Comparison of ENCODE assay signal across 1 cellular context in the genomic region with DNA sequence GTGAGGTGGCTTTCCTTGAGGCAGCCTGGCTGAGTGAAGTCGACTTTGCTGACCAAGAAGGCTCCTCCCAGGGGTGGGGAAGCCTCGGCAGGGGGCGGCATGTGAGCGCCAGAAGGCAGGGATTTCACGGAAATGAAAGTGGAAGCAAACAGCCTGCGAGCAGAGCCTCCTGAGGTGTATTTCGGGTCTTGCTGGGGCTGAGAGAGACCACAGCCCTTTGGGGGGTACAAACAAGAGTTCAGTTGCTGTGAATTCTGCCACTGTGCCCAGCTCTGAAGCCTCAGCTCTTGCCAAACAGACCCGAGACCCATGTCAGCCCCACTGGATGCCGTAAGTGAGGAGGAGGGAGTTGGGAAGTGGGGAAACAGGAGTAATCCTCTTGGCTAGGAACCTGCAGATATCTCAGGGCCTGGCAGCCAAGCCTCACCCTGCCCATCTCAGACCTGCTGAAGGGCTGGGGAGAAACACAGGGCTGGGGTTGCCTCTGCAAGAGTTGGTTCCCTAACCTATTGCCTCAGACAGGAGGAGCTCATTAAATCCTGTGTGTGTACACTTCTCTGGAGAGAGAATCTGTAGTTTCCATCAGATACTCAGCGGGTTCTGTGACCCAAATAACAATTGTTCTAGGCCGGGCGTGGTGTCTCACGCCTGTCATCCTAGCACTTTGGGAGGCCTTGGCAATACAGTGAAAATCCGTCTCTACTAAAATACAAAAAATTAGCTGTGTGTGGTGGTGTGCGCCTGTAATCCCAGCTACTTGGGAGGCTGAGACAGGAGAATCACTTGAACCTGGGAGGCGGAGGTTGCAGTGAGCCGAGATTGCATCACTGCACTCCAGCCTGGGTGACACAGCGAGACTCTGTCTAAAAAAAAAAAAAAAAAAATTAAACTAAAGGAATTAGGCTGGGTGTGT.
TF ChIP-seq lines count a peak whose summit lies in the region.

IFI35 (plus strand) TSS at position 146 of the 913 bp plus-strand sequence; CDS start at position 310, 164 bp downstream.

TF ChIP-seq in GM12878, 131 proteins besides CTCF, POLR2A, EP300 and RAD21 (continued from another document):
- TF ChIP-seq ETV6 (conservative IDR thresholded peaks at IDR 0.05 in 1 of 2, IDR thresholded peaks at IDR 0.05 in 1 of 2; ENCODE audit: borderline replicate concordance in 1 of 2, low read depth in 1 of 2) (peak in 1 of 2 experiments; percentile 80; a peak in 2 of 4 replicates), IKZF2 (IDR thresholded peaks at IDR 0.05) (peak in 1 of 2 experiments; percentile 27; a peak in 1 of 4 replicates), SMAD5 (IDR thresholded peaks at IDR 0.05; ENCODE audit: low read depth) (0 out of 2 replicates have a peak, but pooled peaks have one; percentile 33), SUPT20H (IDR thresholded peaks at IDR 0.05; ENCODE audit: borderline replicate concordance, control insufficient read depth, low read depth, low read length) (no peak), SMC3 (IDR thresholded peaks at IDR 0.05; ENCODE audit: borderline replicate concordance, low read length) (peak; percentile 41; the same call in 1 of the 2 replicates), IRF4 (IDR thresholded peaks at IDR 0.05; ENCODE audit: low read depth, low read length) (peak; percentile 38; the same call in 1 of the 2 replicates), BHLHE40 (IDR thresholded peaks at IDR 0.05; ENCODE audit: borderline replicate concordance in 1 of 2, low read depth in 2 of 2, low read length in 1 of 2) (peak; percentile 75; a peak in 3 of 4 replicates), IRF5 (IDR thresholded peaks at IDR 0.05; ENCODE audit: borderline replicate concordance) (no peak), RB1 (IDR thresholded peaks at IDR 0.05; ENCODE audit: borderline replicate concordance) (0 out of 2 replicates have a peak, but pooled peaks have one; percentile 15), YY1 (IDR thresholded peaks at IDR 0.05; ENCODE audit: low read depth, low read length) (peak; percentile 43; the same call in 1 of the 2 replicates), ZBED1 (IDR thresholded peaks at IDR 0.05; ENCODE audit: borderline replicate concordance) (peak; percentile 42; the same call in 1 of the 2 replicates), KAT2A (conservative IDR thresholded peaks at IDR 0.05; ENCODE audit: control insufficient read depth, low read depth, low read length) (no peak), TAF1 (IDR thresholded peaks at IDR 0.05; ENCODE audit: borderline replicate concordance, low read depth, low read length) (peak; percentile 58; the same call in 1 of the 2 replicates), LARP7 (IDR thresholded peaks at IDR 0.05) (0 out of 2 replicates have a peak, but pooled peaks have one; percentile 1), POLR2AphosphoS2 (IDR thresholded peaks at IDR 0.05; ENCODE audit: low read depth, low read length) (peak; percentile 59; the same call in 1 of the 2 replicates), ZBTB33 (IDR thresholded peaks at IDR 0.05) (no peak), POU2F2 (IDR thresholded peaks at IDR 0.05; ENCODE audit: borderline replicate concordance, low read depth, low read length) (0 out of 3 replicates have a peak, but pooled peaks have one; percentile 38), ZNF24 (IDR thresholded peaks at IDR 0.05) (no peak), BRCA1 (IDR thresholded peaks at IDR 0.05; ENCODE audit: low read depth, low read length) (no peak), SREBF2 (IDR thresholded peaks at IDR 0.05; ENCODE audit: low read length) (no peak), EGR1 (IDR thresholded peaks at IDR 0.05; ENCODE audit: borderline replicate concordance in 1 of 2, low read depth in 2 of 2, low read length in 2 of 2) (0 out of 3 replicates have a peak, but pooled peaks of 1 of the 2 experiments have one; percentile 32), RUNX3 (IDR thresholded peaks at IDR 0.05; ENCODE audit: low read length) (peak; percentile 62), MXI1 (IDR thresholded peaks at IDR 0.05; ENCODE audit: low read depth, low read length) (peak; percentile 89), KDM1A (IDR thresholded peaks at IDR 0.05; ENCODE audit: borderline replicate concordance) (no peak), HDGF (IDR thresholded peaks at IDR 0.05) (peak; percentile 82), PML (IDR thresholded peaks at IDR 0.05; ENCODE audit: low read length) (peak; percentile 76; the same call in 1 of the 2 replicates), RELB (IDR thresholded peaks at IDR 0.05; ENCODE audit: low read depth) (no peak; the same call in none of the 2 replicates), CBFB (IDR thresholded peaks at IDR 0.05; ENCODE audit: low read depth) (peak; percentile 53; the same call in 1 of the 2 replicates), RAD51 (IDR thresholded peaks at IDR 0.05) (no peak), POLR2AphosphoS5 (IDR thresholded peaks at IDR 0.05; ENCODE audit: low read length) (peak; percentile 94), HCFC1 (IDR thresholded peaks at IDR 0.05; ENCODE audit: low read length) (no peak), IKZF1 (conservative IDR thresholded peaks at IDR 0.05) (peak; percentile 58), STAT3 (IDR thresholded peaks at IDR 0.05; ENCODE audit: low read depth, low read length) (0 out of 2 replicates have a peak, but pooled peaks have one; percentile 46), DPF2 (IDR thresholded peaks at IDR 0.05) (0 out of 2 replicates have a peak, but pooled peaks have one; percentile 26)
- TF ChIP-seq, protein P1, sequence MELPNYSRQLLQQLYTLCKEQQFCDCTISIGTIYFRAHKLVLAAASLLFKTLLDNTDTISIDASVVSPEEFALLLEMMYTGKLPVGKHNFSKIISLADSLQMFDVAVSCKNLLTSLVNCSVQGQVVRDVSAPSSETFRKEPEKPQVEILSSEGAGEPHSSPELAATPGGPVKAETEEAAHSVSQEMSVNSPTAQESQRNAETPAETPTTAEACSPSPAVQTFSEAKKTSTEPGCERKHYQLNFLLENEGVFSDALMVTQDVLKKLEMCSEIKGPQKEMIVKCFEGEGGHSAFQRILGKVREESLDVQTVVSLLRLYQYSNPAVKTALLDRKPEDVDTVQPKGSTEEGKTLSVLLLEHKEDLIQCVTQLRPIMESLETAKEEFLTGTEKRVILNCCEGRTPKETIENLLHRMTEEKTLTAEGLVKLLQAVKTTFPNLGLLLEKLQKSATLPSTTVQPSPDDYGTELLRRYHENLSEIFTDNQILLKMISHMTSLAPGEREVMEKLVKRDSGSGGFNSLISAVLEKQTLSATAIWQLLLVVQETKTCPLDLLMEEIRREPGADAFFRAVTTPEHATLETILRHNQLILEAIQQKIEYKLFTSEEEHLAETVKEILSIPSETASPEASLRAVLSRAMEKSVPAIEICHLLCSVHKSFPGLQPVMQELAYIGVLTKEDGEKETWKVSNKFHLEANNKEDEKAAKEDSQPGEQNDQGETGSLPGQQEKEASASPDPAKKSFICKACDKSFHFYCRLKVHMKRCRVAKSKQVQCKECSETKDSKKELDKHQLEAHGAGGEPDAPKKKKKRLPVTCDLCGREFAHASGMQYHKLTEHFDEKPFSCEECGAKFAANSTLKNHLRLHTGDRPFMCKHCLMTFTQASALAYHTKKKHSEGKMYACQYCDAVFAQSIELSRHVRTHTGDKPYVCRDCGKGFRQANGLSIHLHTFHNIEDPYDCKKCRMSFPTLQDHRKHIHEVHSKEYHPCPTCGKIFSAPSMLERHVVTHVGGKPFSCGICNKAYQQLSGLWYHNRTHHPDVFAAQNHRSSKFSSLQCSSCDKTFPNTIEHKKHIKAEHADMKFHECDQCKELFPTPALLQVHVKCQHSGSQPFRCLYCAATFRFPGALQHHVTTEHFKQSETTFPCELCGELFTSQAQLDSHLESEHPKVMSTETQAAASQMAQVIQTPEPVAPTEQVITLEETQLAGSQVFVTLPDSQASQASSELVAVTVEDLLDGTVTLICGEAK (IDR thresholded peaks at IDR 0.05; ENCODE audit: borderline replicate concordance) = peak; percentile 32; the same call in 1 of the 2 replicates
- TF ChIP-seq, protein P2, sequence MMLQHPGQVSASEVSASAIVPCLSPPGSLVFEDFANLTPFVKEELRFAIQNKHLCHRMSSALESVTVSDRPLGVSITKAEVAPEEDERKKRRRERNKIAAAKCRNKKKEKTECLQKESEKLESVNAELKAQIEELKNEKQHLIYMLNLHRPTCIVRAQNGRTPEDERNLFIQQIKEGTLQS (IDR thresholded peaks at IDR 0.05; ENCODE audit: borderline replicate concordance, extremely low read depth, low read depth, low read length) = no peak
- TF ChIP-seq, protein P3, sequence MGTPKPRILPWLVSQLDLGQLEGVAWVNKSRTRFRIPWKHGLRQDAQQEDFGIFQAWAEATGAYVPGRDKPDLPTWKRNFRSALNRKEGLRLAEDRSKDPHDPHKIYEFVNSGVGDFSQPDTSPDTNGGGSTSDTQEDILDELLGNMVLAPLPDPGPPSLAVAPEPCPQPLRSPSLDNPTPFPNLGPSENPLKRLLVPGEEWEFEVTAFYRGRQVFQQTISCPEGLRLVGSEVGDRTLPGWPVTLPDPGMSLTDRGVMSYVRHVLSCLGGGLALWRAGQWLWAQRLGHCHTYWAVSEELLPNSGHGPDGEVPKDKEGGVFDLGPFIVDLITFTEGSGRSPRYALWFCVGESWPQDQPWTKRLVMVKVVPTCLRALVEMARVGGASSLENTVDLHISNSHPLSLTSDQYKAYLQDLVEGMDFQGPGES (IDR thresholded peaks at IDR 0.05) = no peak
